Comparison of ENCODE assay signal across 1 cellular context in the genomic region with DNA sequence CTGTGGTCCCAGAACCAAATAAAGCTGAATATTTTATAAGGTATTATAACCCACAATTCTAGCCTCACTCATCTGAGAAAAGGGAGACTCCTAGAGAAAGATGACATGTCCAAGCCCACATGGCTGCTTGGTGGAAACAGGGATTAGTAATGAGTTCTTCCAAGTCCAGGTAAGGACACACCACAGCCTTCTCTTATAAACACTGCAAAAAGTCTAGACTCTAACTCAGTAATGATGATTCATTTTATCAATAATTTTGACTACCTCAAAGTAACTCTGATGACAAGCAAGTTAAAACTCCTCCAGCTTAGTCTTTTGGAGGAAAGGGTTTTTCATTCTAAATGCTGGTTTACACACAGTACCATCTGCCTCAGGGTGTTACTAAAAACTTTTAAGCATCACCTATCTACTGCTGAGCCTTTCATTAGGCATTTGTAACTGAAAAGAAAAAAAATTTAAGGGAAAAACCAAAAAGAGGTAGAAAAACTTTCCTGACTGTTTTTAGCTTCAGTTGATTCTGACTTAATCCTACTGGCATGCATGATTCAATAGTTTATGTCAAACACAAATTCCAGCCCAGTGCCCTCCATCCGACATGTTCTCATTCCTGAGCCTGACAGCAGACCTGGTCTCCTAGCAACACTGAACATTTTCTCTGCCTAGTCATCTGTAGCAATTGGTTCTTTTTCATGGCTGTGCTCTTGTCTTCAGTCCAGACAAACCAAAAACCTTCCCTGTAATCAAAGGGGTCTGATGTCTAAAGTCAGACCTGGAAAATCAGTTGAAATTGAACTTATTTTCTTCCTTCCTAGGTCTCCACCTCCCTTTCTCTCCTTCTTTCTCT.
TF ChIP-seq lines count a peak whose summit lies in the region.

No MANE protein-coding gene starts in this region.

TF ChIP-seq in A549, 52 proteins besides CTCF, POLR2A, EP300 and RAD21 (continued from another document):
- TF ChIP-seq TFCP2L1 (CRISPR knock-in tag; IDR thresholded peaks at IDR 0.05) = no peak
- no peak for TF ChIP-seq KDM5A (IDR thresholded peaks at IDR 0.05)
- TF ChIP-seq CBX8 (IDR thresholded peaks at IDR 0.05) = no peak
- no peak for TF ChIP-seq RCOR1 (IDR thresholded peaks at IDR 0.05; ENCODE audit: low read depth, low read length)
- no peak for TF ChIP-seq ESRRA (IDR thresholded peaks at IDR 0.05; ENCODE audit: borderline replicate concordance, low read length)
- TF ChIP-seq, protein P1, sequence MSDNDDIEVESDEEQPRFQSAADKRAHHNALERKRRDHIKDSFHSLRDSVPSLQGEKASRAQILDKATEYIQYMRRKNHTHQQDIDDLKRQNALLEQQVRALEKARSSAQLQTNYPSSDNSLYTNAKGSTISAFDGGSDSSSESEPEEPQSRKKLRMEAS (IDR thresholded peaks at IDR 0.05) = peak; percentile 46
- 0 out of 2 replicates have a peak, but pooled peaks have one; percentile 31 for TF ChIP-seq EHF (CRISPR knock-in tag; IDR thresholded peaks at IDR 0.05)
- no peak for TF ChIP-seq HOXA7 (CRISPR knock-in tag; IDR thresholded peaks at IDR 0.05)
- TF ChIP-seq POLR2AphosphoS2 (conservative IDR thresholded peaks at IDR 0.05; ENCODE audit: low read length) = no peak
- no peak for TF ChIP-seq HES2 (IDR thresholded peaks at IDR 0.05)
- no peak for TF ChIP-seq MAZ (IDR thresholded peaks at IDR 0.05; ENCODE audit: borderline replicate concordance, low read depth, low read length)
- TF ChIP-seq RNF2 (IDR thresholded peaks at IDR 0.05; ENCODE audit: borderline replicate concordance, low read depth) = no peak
- TF ChIP-seq RARB (CRISPR knock-in tag; IDR thresholded peaks at IDR 0.05) = no peak
- TF ChIP-seq JUNB (IDR thresholded peaks at IDR 0.05) = no peak
- TF ChIP-seq CHD2 (IDR thresholded peaks at IDR 0.05; ENCODE audit: low read length, partially characterized antibody) = no peak
- TF ChIP-seq, protein P2, sequence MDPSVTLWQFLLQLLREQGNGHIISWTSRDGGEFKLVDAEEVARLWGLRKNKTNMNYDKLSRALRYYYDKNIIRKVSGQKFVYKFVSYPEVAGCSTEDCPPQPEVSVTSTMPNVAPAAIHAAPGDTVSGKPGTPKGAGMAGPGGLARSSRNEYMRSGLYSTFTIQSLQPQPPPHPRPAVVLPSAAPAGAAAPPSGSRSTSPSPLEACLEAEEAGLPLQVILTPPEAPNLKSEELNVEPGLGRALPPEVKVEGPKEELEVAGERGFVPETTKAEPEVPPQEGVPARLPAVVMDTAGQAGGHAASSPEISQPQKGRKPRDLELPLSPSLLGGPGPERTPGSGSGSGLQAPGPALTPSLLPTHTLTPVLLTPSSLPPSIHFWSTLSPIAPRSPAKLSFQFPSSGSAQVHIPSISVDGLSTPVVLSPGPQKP (IDR thresholded peaks at IDR 0.05; ENCODE audit: low read depth, low read length) = no peak
- peak; percentile 55; the same call in 1 of the 2 replicates for TF ChIP-seq FOSB (CRISPR knock-in tag; IDR thresholded peaks at IDR 0.05)
- no peak for TF ChIP-seq ZFP36 (IDR thresholded peaks at IDR 0.05; ENCODE audit: borderline replicate concordance, partially characterized antibody)
- TF ChIP-seq SREBF2 (IDR thresholded peaks at IDR 0.05) = no peak
- no peak for TF ChIP-seq KDM1A (IDR thresholded peaks at IDR 0.05; ENCODE audit: low read depth)
- TF ChIP-seq SMC3 (IDR thresholded peaks at IDR 0.05) = no peak; the same call in 2 of the 3 replicates
- peak; percentile 34; the same call in 1 of the 2 replicates for TF ChIP-seq ZNF302 (CRISPR knock-in tag; IDR thresholded peaks at IDR 0.05)
- no peak for TF ChIP-seq USF2 (IDR thresholded peaks at IDR 0.05)
- no peak for TF ChIP-seq CHD4 (IDR thresholded peaks at IDR 0.05; ENCODE audit: borderline replicate concordance)
- no peak for TF ChIP-seq PBX3 (IDR thresholded peaks at IDR 0.05)
- no peak for TF ChIP-seq ZSCAN20 (CRISPR knock-in tag; IDR thresholded peaks at IDR 0.05)
